10 cellular contexts compared by ENCODE assay signal in genomic region chr17:45305532-45306087, GRCh38. TPM values are rescaled to one million over a fixed set of nuclear protein-coding genes. Genes with fewer than 3 reads are reported as not detected.
DNase-seq lines count a peak whose midpoint lies in the region; ATAC-seq and TF ChIP-seq lines count a peak whose summit lies in the region.
"Had no signal": no experiment of that assay in that cellular context is flagged by ENCODE, and none has a peak within 500 bp of the region (broad histone marks: within the 10 kb centered on the region; RNA-seq: fewer than 3 reads in every experiment).

No MANE protein-coding gene starts in this region.

- no peaks in the 10 kb centered on the region for H3K9me3 Mint-ChIP-seq in CD4-positive, CD25-positive, alpha-beta regulatory T cell
- no peaks in the 10 kb centered on the region for H3K9me3 Mint-ChIP-seq in nephron progenitor cell
- H3K9me3 Mint-ChIP-seq in effector memory CD8-positive, alpha-beta T cell: no peaks in the 10 kb centered on the region
- H3K9me3 Mint-ChIP-seq: neural crest cell had no signal

- peaks cover 16% of the 10 kb centered on the region for H3K36me3 ChIP-seq in CD4-positive, CD25-positive, alpha-beta regulatory T cell (ENCODE audit: control insufficient read depth, insufficient read depth, low read length)
- no peaks in the 10 kb centered on the region for H3K36me3 ChIP-seq in breast epithelium

- H3K4me3 Mint-ChIP-seq in CD4-positive, CD25-positive, alpha-beta regulatory T cell: peak overlapping the region in 1 of 4 donors; percentile 64
- H3K4me3 Mint-ChIP-seq in nephron progenitor cell: no peak overlapping the region
- no peak overlapping the region for H3K4me3 Mint-ChIP-seq in effector memory CD8-positive, alpha-beta T cell
- H3K4me3 Mint-ChIP-seq: neural crest cell had no signal

- no peaks in the 10 kb centered on the region for H3K9me3 ChIP-seq in CD4-positive, CD25-positive, alpha-beta regulatory T cell (ENCODE audit: control insufficient read depth in 2 of 2, low read length in 2 of 2)
- H3K9me3 ChIP-seq in breast epithelium: no peaks in the 10 kb centered on the region

- TF ChIP-seq POLR2A in breast epithelium (IDR thresholded peaks at IDR 0.05): no peak

- peaks cover 12% of the 10 kb centered on the region for H3K36me3 Mint-ChIP-seq in CD4-positive, CD25-positive, alpha-beta regulatory T cell
- H3K36me3 Mint-ChIP-seq in nephron progenitor cell (ENCODE audit: low read depth): peaks cover 5% of the 10 kb centered on the region
- H3K36me3 Mint-ChIP-seq in effector memory CD8-positive, alpha-beta T cell (ENCODE audit: insufficient read depth): peaks cover 17% of the 10 kb centered on the region

- H3K27ac Mint-ChIP-seq in CD4-positive, CD25-positive, alpha-beta regulatory T cell: peak overlapping the region; percentile 22 to 80 (median 76)
- peak overlapping the region; percentile 78 for H3K27ac Mint-ChIP-seq in nephron progenitor cell
- peak overlapping the region in 1 of 2 donors; percentile 23 for H3K27ac Mint-ChIP-seq in effector memory CD8-positive, alpha-beta T cell

- H3K4me1 ChIP-seq in CD4-positive, CD25-positive, alpha-beta regulatory T cell (ENCODE audit: control insufficient read depth, insufficient read depth, low read length, poor library complexity, severe bottlenecking): peaks cover 70% of the 10 kb centered on the region
- H3K4me1 ChIP-seq in breast epithelium: peaks cover 3 to 30% of the 10 kb centered on the region in 2 donors

- intact Hi-C loops in breast epithelium (cut with DNase I; ENCODE audit: low total_unique reads): no loop called here

- ATAC-seq in CD4-positive, CD25-positive, alpha-beta regulatory T cell (ENCODE audit: low read depth in 2 of 2): no peak
- ATAC-seq in effector memory CD8-positive, alpha-beta T cell (replicated peaks): no peak
- ATAC-seq in HG02973 (IDR thresholded peaks at IDR 0.05; ENCODE audit: unreplicated experiment): no peak

- TF ChIP-seq CTCF in breast epithelium (IDR thresholded peaks at IDR 0.05): no peak
- no peak for TF ChIP-seq CTCF in nephron progenitor cell (IDR thresholded peaks at IDR 0.05)

- DNase-seq in CD4-positive, CD25-positive, alpha-beta regulatory T cell: no peak
- DNase-seq in LHCN-M2 (ENCODE audit: low read depth) (peak; percentile 83), breast epithelium (ENCODE audit: low spot score in 2 of 2) (no peak), nephron progenitor cell (no peak), retina (no peak), middle frontal gyrus (ENCODE audit: extremely low spot score, low spot score) (no peak)
- no peak for DNase-seq in effector memory CD8-positive, alpha-beta T cell
- DNase-seq: activated CD4-positive, alpha-beta T cell treated with anti-CD3 and anti-CD28 coated beads for 4 hours had no signal

- no peak overlapping the region for H3K27ac ChIP-seq in CD4-positive, CD25-positive, alpha-beta regulatory T cell (ENCODE audit: insufficient read depth, low read length, poor library complexity, severe bottlenecking)
- peak overlapping the region; percentile 44 to 91 for H3K27ac ChIP-seq in breast epithelium

- peaks cover 35 to 84% (median 59%) of the 10 kb centered on the region in 4 donors for H3K4me1 Mint-ChIP-seq in CD4-positive, CD25-positive, alpha-beta regulatory T cell
- peaks cover 24% of the 10 kb centered on the region for H3K4me1 Mint-ChIP-seq in nephron progenitor cell
- peaks cover 50 to 59% of the 10 kb centered on the region in 2 donors for H3K4me1 Mint-ChIP-seq in effector memory CD8-positive, alpha-beta T cell (ENCODE audit: low read depth in 2 of 2)

- no peaks in the 10 kb centered on the region for H3K27me3 Mint-ChIP-seq in CD4-positive, CD25-positive, alpha-beta regulatory T cell
- no peaks in the 10 kb centered on the region for H3K27me3 Mint-ChIP-seq in nephron progenitor cell (ENCODE audit: low read depth, poor library complexity)
- no peaks in the 10 kb centered on the region for H3K27me3 Mint-ChIP-seq in effector memory CD8-positive, alpha-beta T cell

- no peaks in the 10 kb centered on the region for H3K27me3 ChIP-seq in CD4-positive, CD25-positive, alpha-beta regulatory T cell (ENCODE audit: control insufficient read depth, insufficient read depth, low read length)
- H3K27me3 ChIP-seq in breast epithelium: no peaks in the 10 kb centered on the region

- no peak overlapping the region for H3K4me3 ChIP-seq in CD4-positive, CD25-positive, alpha-beta regulatory T cell (ENCODE audit: low read depth, low read length)
- H3K4me3 ChIP-seq in breast epithelium: no peak overlapping the region

RNA-seq across cellular contexts. Expression of gene MAP3K14, which starts 11.2 kb away (rescaled TPM):
- 61.3 TPM for total RNA-seq in CD4-positive, CD25-positive, alpha-beta regulatory T cell
- polyA plus RNA-seq in CD4-positive, CD25-positive, alpha-beta regulatory T cell: 1 to 10 TPM; 5.9 to 7.9 (median 6.7) TPM
- total RNA-seq in LHCN-M2 (2014; rRNA removed): 5.8 and 6.2 TPM in 2 replicates
- polyA plus RNA-seq in LHCN-M2 (2012): 7.1 TPM
- 10 to 100 TPM in 1 of 3 donors, 1 to 10 TPM in 2; 4.3 to 12.3 (median 6.9) TPM for total RNA-seq in breast epithelium

RNA-seq across cellular contexts. Expression of gene SPATA32, which starts 43.7 kb away (rescaled TPM):
- 0.20 TPM for total RNA-seq in CD4-positive, CD25-positive, alpha-beta regulatory T cell
- polyA plus RNA-seq in CD4-positive, CD25-positive, alpha-beta regulatory T cell: under 1 TPM in 2 of 4 donors, not detected in 2; 0.36 to 0.60 TPM
- total RNA-seq in LHCN-M2 (2014; rRNA removed) (0.11 TPM in 1 of 2 replicates, not detected in the other), breast epithelium (under 1 TPM in 1 of 3 donors, not detected in 2; 0.44 TPM)
- 0.02 TPM for polyA plus RNA-seq in LHCN-M2 (2012)
